Comparison of ENCODE assay signal across 26 cellular contexts in the genomic region with DNA sequence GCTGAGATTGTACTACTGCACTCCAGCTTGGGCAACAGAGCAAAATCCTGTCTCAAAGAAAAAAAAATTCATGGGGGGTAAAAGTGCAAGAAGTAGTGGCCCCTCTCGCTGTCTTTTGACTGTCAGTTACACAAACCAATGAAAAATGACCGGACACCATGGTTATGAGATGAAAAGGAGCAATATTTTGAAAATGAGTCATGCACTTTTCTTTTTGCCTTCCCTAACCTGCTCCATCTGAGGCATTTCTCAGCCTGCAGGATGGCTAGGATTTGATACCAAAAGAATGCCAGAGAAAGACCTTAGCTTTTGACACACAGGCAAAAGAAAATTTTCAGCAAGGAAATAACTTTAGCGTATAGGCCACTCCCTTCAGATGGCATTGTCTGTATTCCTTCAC.
"Had no signal": no experiment of that assay in that cellular context is flagged by ENCODE, and none has a peak within 500 bp of the region (broad histone marks: within the 10 kb centered on the region; RNA-seq: fewer than 3 reads in every experiment).

No MANE protein-coding gene starts in this region.

- ATAC-seq: activated CD4-positive, alpha-beta T cell treated with anti-CD3 and anti-CD28 coated beads for 36 hours; effector memory CD8-positive, alpha-beta T cell; esophagus mucosa; gastrocnemius medialis; left ventricle myocardium superior; natural killer cell treated with Interleukin-12 subunit alpha and Interleukin-12 subunit beta and Interleukin-15 and Interleukin-18, amount 100 ng/mL, for 72 hours had no signal

- H3K36me3 ChIP-seq: gastrocnemius medialis had no signal

- H3K9me3 Mint-ChIP-seq: activated naive CD8-positive, alpha-beta T cell treated with anti-CD3 and anti-CD28 coated beads for 36 hours; activated T-cell treated with anti-CD3 and anti-CD28 coated beads, Interleukin-2, amount 50 U/mL, for 24 hours; activated T-helper 2 cell treated with anti-CD3 and anti-CD28 coated beads, Interferon-gamma antibody, Interleukin-2, Interleukin-4, amounts not matched to agents 10 μg/mL and 5 μg/mL and 100 μg/mL, durations not matched to agents 14 hours and 24 hours and 36 hours; brain; effector memory CD8-positive, alpha-beta T cell; natural killer cell treated with Interleukin-12 subunit alpha and Interleukin-12 subunit beta and Interleukin-15 and Interleukin-18, amount 100 ng/mL, for 72 hours had no signal

- FAIRE-seq: endothelial cell of umbilical vein, islet of Langerhans had no signal

- H3K4me3 Mint-ChIP-seq: activated CD4-positive, alpha-beta T cell treated with anti-CD3 and anti-CD28 coated beads for 36 hours; activated naive CD8-positive, alpha-beta T cell treated with anti-CD3 and anti-CD28 coated beads for 36 hours; activated T-cell treated with anti-CD3 and anti-CD28 coated beads, Interleukin-2, amount 50 U/mL, for 24 hours; brain; effector memory CD8-positive, alpha-beta T cell; natural killer cell treated with Interleukin-12 subunit alpha and Interleukin-12 subunit beta and Interleukin-15 and Interleukin-18, amount 100 ng/mL, for 72 hours had no signal

- H3K9me3 ChIP-seq: gastrocnemius medialis, testis had no signal

- H3K27me3 ChIP-seq: gastrocnemius medialis, testis had no signal

- H3K27ac ChIP-seq: gastrocnemius medialis, testis had no signal

- H3K36me3 Mint-ChIP-seq: activated naive CD8-positive, alpha-beta T cell treated with anti-CD3 and anti-CD28 coated beads for 36 hours; brain; natural killer cell treated with Interleukin-12 subunit alpha and Interleukin-12 subunit beta and Interleukin-15 and Interleukin-18, amount 100 ng/mL, for 72 hours had no signal

- H3K4me3 ChIP-seq: gastrocnemius medialis, testis had no signal

- H3K27me3 Mint-ChIP-seq: activated naive CD8-positive, alpha-beta T cell treated with anti-CD3 and anti-CD28 coated beads for 36 hours had no signal

- DNase-seq: activated CD4-positive, alpha-beta T cell treated with anti-CD3 and anti-CD28 coated beads for 36 hours; activated CD4-positive, alpha-beta T cell treated with anti-CD3 and anti-CD28 coated beads, Interleukin-2, amount 50 U/mL, for 4 hours; activated CD8-positive, alpha-beta memory T cell treated with anti-CD3 and anti-CD28 coated beads for 24 hours; activated CD8-positive, alpha-beta memory T cell treated with anti-CD3 and anti-CD28 coated beads, Interleukin-2, amount 50 U/mL, for 4 hours; activated naive CD4-positive, alpha-beta T cell; activated naive CD8-positive, alpha-beta T cell treated with anti-CD3 and anti-CD28 coated beads for 36 hours; activated T-cell treated with anti-CD3 and anti-CD28 coated beads, Interleukin-2, amount 50 U/mL, for 24 hours; amniotic stem cell; caudate nucleus; dermis blood vessel endothelial cell; effector memory CD8-positive, alpha-beta T cell; gastrocnemius medialis; head of caudate nucleus; hypothalamus; left ventricle myocardium superior; retina; stimulated activated CD4-positive, alpha-beta T cell treated with anti-CD3 and anti-CD28 coated beads, Interleukin-2, amount 100 ng/mL, for 48 hours; stimulated activated naive CD4-positive, alpha-beta T cell; testis had no signal

- H3K4me1 Mint-ChIP-seq: activated CD4-positive, alpha-beta T cell treated with anti-CD3 and anti-CD28 coated beads for 36 hours had no signal

- H3K27ac Mint-ChIP-seq: activated CD4-positive, alpha-beta T cell treated with anti-CD3 and anti-CD28 coated beads for 36 hours; activated naive CD8-positive, alpha-beta T cell treated with anti-CD3 and anti-CD28 coated beads for 36 hours; activated T-cell treated with anti-CD3 and anti-CD28 coated beads, Interleukin-2, amount 50 U/mL, for 24 hours; activated T-helper 2 cell treated with anti-CD3 and anti-CD28 coated beads, Interferon-gamma antibody, Interleukin-2, Interleukin-4, amounts not matched to agents 10 μg/mL and 5 μg/mL and 100 μg/mL, durations not matched to agents 14 hours and 24 hours and 36 hours; brain; effector memory CD8-positive, alpha-beta T cell; natural killer cell treated with Interleukin-12 subunit alpha and Interleukin-12 subunit beta and Interleukin-15 and Interleukin-18, amount 100 ng/mL, for 72 hours; progenitor cell of endocrine pancreas had no signal
